Comparison of ENCODE assay signal across 9 cellular contexts in genomic region chr10:6473430-6473829, GRCh38.
DNase-seq lines count a peak whose midpoint lies in the region; ATAC-seq lines count a peak whose summit lies in the region.
"Had no signal": no experiment of that assay in that cellular context is flagged by ENCODE, and none has a peak within 500 bp of the region (broad histone marks: within the 10 kb centered on the region; RNA-seq: fewer than 3 reads in every experiment).

No MANE protein-coding gene starts in this region.

- H3K4me3 Mint-ChIP-seq in activated naive CD8-positive, alpha-beta T cell treated with anti-CD3 and anti-CD28 coated beads for 36 hours = peak overlapping the region; percentile 45
- peak overlapping the region; percentile 84 for H3K4me3 Mint-ChIP-seq in stimulated activated naive CD8-positive, alpha-beta T cell treated with anti-CD3 and anti-CD28 coated beads, Interleukin-15, Interleukin-2, amounts not matched to agents 100 ng/mL and 50 ng/mL, for 24 hours

- DNase-seq in activated gamma-delta T cell treated with Interleukin-2 at 50 U/mL for 16 hours = peak; percentile 44
- no peak for DNase-seq in activated gamma-delta T cell (lab: John Stamatoyannopoulos, UW)
- peak; percentile 87 for DNase-seq in SIG-M5 treated with dmso at 0.1 percent for 504 hours (lab: John Stamatoyannopoulos, UW; ENCODE audit: unreplicated experiment)
- peak; percentile 43 for DNase-seq in activated naive CD8-positive, alpha-beta T cell treated with anti-CD3 and anti-CD28 coated beads for 36 hours
- DNase-seq in Right ventricle myocardium inferior (ENCODE audit: missing footprints) = no peak
- DNase-seq in GM03348 (ENCODE audit: low spot score) = no peak
- DNase-seq in ureter (ENCODE audit: low spot score) = no peak
- DNase-seq: SW 1271 had no signal

- intact Hi-C loops in Right ventricle myocardium inferior (cut with DNase I) = no loop called here

- H3K4me1 Mint-ChIP-seq in activated naive CD8-positive, alpha-beta T cell treated with anti-CD3 and anti-CD28 coated beads for 36 hours = peaks cover 49% of the 10 kb centered on the region
- H3K4me1 Mint-ChIP-seq in stimulated activated naive CD8-positive, alpha-beta T cell treated with anti-CD3 and anti-CD28 coated beads, Interleukin-15, Interleukin-2, amounts not matched to agents 100 ng/mL and 50 ng/mL, for 24 hours (ENCODE audit: low read depth) = peaks cover 68% of the 10 kb centered on the region

- no peaks in the 10 kb centered on the region for H3K27me3 Mint-ChIP-seq in activated naive CD8-positive, alpha-beta T cell treated with anti-CD3 and anti-CD28 coated beads for 36 hours
- H3K27me3 Mint-ChIP-seq in stimulated activated naive CD8-positive, alpha-beta T cell treated with anti-CD3 and anti-CD28 coated beads, Interleukin-15, Interleukin-2, amounts not matched to agents 100 ng/mL and 50 ng/mL, for 24 hours = no peaks in the 10 kb centered on the region

- peaks cover 4% of the 10 kb centered on the region for H3K9me3 Mint-ChIP-seq in activated naive CD8-positive, alpha-beta T cell treated with anti-CD3 and anti-CD28 coated beads for 36 hours
- peaks cover 4% of the 10 kb centered on the region for H3K9me3 Mint-ChIP-seq in stimulated activated naive CD8-positive, alpha-beta T cell treated with anti-CD3 and anti-CD28 coated beads, Interleukin-15, Interleukin-2, amounts not matched to agents 100 ng/mL and 50 ng/mL, for 24 hours

- ATAC-seq in Right ventricle myocardium inferior = no peak

- peak overlapping the region; percentile 85 for H3K27ac Mint-ChIP-seq in activated naive CD8-positive, alpha-beta T cell treated with anti-CD3 and anti-CD28 coated beads for 36 hours
- H3K27ac Mint-ChIP-seq in stimulated activated naive CD8-positive, alpha-beta T cell treated with anti-CD3 and anti-CD28 coated beads, Interleukin-15, Interleukin-2, amounts not matched to agents 100 ng/mL and 50 ng/mL, for 24 hours = peak overlapping the region; percentile 98

- H3K36me3 Mint-ChIP-seq in activated naive CD8-positive, alpha-beta T cell treated with anti-CD3 and anti-CD28 coated beads for 36 hours = peaks cover 62% of the 10 kb centered on the region
- peaks cover 65% of the 10 kb centered on the region for H3K36me3 Mint-ChIP-seq in stimulated activated naive CD8-positive, alpha-beta T cell treated with anti-CD3 and anti-CD28 coated beads, Interleukin-15, Interleukin-2, amounts not matched to agents 100 ng/mL and 50 ng/mL, for 24 hours (ENCODE audit: low read depth)

Comparison
In these comparisons a context has a peak if more than half of its experiments do, and no peak if none do; other contexts are left out.
1. DNase-seq: peak in activated gamma-delta T cell treated with Interleukin-2 at 50 U/mL for 16 hours (single experiment), SIG-M5 treated with dmso at 0.1 percent for 504 hours (single experiment) and activated naive CD8-positive, alpha-beta T cell treated with anti-CD3 and anti-CD28 coated beads for 36 hours (single experiment); none in activated gamma-delta T cell (single experiment), Right ventricle myocardium inferior (single experiment), GM03348 (single experiment) and ureter (single experiment).